16 cellular contexts compared by ENCODE assay signal in genomic region chr1:113031060-113031933, GRCh38. TPM values are rescaled to one million over a fixed set of nuclear protein-coding genes. Genes with fewer than 3 reads are reported as not detected.
A peak's percentile ranks its signal among the peaks of the same experiment; 100 is the strongest.
DNase-seq lines count a peak whose midpoint lies in the region; ATAC-seq and TF ChIP-seq lines count a peak whose summit lies in the region.
"Had no signal": no experiment of that assay in that cellular context is flagged by ENCODE, and none has a peak within 500 bp of the region (broad histone marks: within the 10 kb centered on the region; RNA-seq: fewer than 3 reads in every experiment).

No MANE protein-coding gene starts in this region.

- no peak overlapping the region for H3K27ac ChIP-seq in upper lobe of left lung
- H3K27ac ChIP-seq: C4-2B, foreskin keratinocyte, stomach had no signal

- peaks cover 22% of the 10 kb centered on the region for H3K4me1 Mint-ChIP-seq in progenitor cell of endocrine pancreas (ENCODE audit: low read depth)

- H3K9me3 Mint-ChIP-seq in progenitor cell of endocrine pancreas (ENCODE audit: low read depth): no peaks in the 10 kb centered on the region
- H3K9me3 Mint-ChIP-seq: activated T-helper 17 cell treated with anti-CD3 and anti-CD28 coated beads, Interleukin-2, amount 50 U/mL, for 72 hours; T-helper 1 cell treated with Interleukin-12 subunit alpha and Interleukin-12 subunit beta and Interleukin-4 antibody, amounts not matched to agents 30 μg/mL and 1 μg/mL, for 36 hours had no signal

- no peaks in the 10 kb centered on the region for H3K27me3 Mint-ChIP-seq in progenitor cell of endocrine pancreas
- H3K27me3 Mint-ChIP-seq: activated T-helper 17 cell treated with anti-CD3 and anti-CD28 coated beads, Interleukin-2, amount 50 U/mL, for 72 hours had no signal

- H3K9me3 ChIP-seq in HAP-1: no peaks in the 10 kb centered on the region
- no peaks in the 10 kb centered on the region for H3K9me3 ChIP-seq in upper lobe of left lung
- H3K9me3 ChIP-seq: stomach had no signal

- H3K36me3 Mint-ChIP-seq in progenitor cell of endocrine pancreas (ENCODE audit: insufficient read depth): no peaks in the 10 kb centered on the region

- TF ChIP-seq POLR2A in upper lobe of left lung (IDR thresholded peaks at IDR 0.05): no peak

- WGBS in upper lobe of left lung, 2 donors: 73 to 81% methylated on average over 9 of the region's 9 CpGs

- H3K4me3 ChIP-seq in HAP-1: no peak overlapping the region
- no peak overlapping the region for H3K4me3 ChIP-seq in upper lobe of left lung
- H3K4me3 ChIP-seq: stomach had no signal

- no peak for DNase-seq in progenitor cell of endocrine pancreas (ENCODE audit: low spot score, unreplicated experiment)
- DNase-seq in HAP-1 (ENCODE audit: low spot score in 2 of 2): no peak
- DNase-seq in mucosa of gallbladder (ENCODE audit: low spot score): no peak
- no peak for DNase-seq in retina
- DNase-seq in upper lobe of left lung: no peak
- DNase-seq: activated CD4-positive, alpha-beta T cell treated with anti-CD3 and anti-CD28 coated beads for 48 hours; foreskin keratinocyte; NCI-H510A treated with DMSO at 0.1 percent for 48 hours; stimulated activated CD4-positive, alpha-beta T cell treated with anti-CD3 and anti-CD28 coated beads, Interleukin-4, amount 100 ng/mL, for 4 hours; stomach had no signal

- in situ Hi-C loops in HAP-1 (cut with MboI; ENCODE audit: low sequenced_read_pairs): no loop called here

- no peak for TF ChIP-seq EP300 in upper lobe of left lung (IDR thresholded peaks at IDR 0.05)

- ATAC-seq in GM18858 (IDR thresholded peaks at IDR 0.05; ENCODE audit: unreplicated experiment) (peak; percentile 93), GM21717 (IDR thresholded peaks at IDR 0.05; ENCODE audit: unreplicated experiment) (peak; percentile 66), HG03460 (IDR thresholded peaks at IDR 0.05; ENCODE audit: unreplicated experiment) (peak; percentile 67), upper lobe of left lung (ENCODE audit: low FRiP score in 2 of 2) (no peak)
- ATAC-seq: activated T-helper 17 cell treated with anti-CD3 and anti-CD28 coated beads, Interleukin-2, amount 50 U/mL, for 72 hours; foreskin keratinocyte had no signal

- TF ChIP-seq CTCF in progenitor cell of endocrine pancreas (IDR thresholded peaks at IDR 0.05; ENCODE audit: unreplicated experiment): no peak
- no peak for TF ChIP-seq CTCF in upper lobe of left lung (IDR thresholded peaks at IDR 0.05)

- no peak overlapping the region for H3K4me3 Mint-ChIP-seq in progenitor cell of endocrine pancreas (ENCODE audit: low read depth)
- H3K4me3 Mint-ChIP-seq: activated T-helper 17 cell treated with anti-CD3 and anti-CD28 coated beads, Interleukin-2, amount 50 U/mL, for 72 hours; T-helper 1 cell treated with Interleukin-12 subunit alpha and Interleukin-12 subunit beta and Interleukin-4 antibody, amounts not matched to agents 30 μg/mL and 1 μg/mL, for 36 hours had no signal

- H3K4me1 ChIP-seq in HAP-1 (no peaks in the 10 kb centered on the region), upper lobe of left lung (no peaks in the 10 kb centered on the region)
- H3K4me1 ChIP-seq: stomach had no signal

- H3K27me3 ChIP-seq in HAP-1 (ENCODE audit: low read depth) (no peaks in the 10 kb centered on the region), upper lobe of left lung (no peaks in the 10 kb centered on the region)
- H3K27me3 ChIP-seq: foreskin keratinocyte, stomach had no signal

- peak overlapping the region; percentile 65 for H3K27ac Mint-ChIP-seq in progenitor cell of endocrine pancreas
- H3K27ac Mint-ChIP-seq: activated T-helper 17 cell treated with anti-CD3 and anti-CD28 coated beads, Interleukin-2, amount 50 U/mL, for 72 hours; T-helper 1 cell treated with Interleukin-12 subunit alpha and Interleukin-12 subunit beta and Interleukin-4 antibody, amounts not matched to agents 30 μg/mL and 1 μg/mL, for 36 hours had no signal

- no peaks in the 10 kb centered on the region for H3K36me3 ChIP-seq in HAP-1 (replicated peaks)
- H3K36me3 ChIP-seq in upper lobe of left lung: no peaks in the 10 kb centered on the region
- H3K36me3 ChIP-seq: stomach had no signal

RNA-seq across cellular contexts. Expression of gene LRIG2, which starts 41.7 kb away (rescaled TPM):
- total RNA-seq in progenitor cell of endocrine pancreas (19.9 and 22.1 TPM in 2 replicates), mucosa of gallbladder (12.9 TPM), upper lobe of left lung (10 to 100 TPM in 4 of 6 donors, 1 to 10 TPM in 2; 4.2 to 21.1 (median 11.8) TPM)

Comparison
In these comparisons a context has a peak if more than half of its experiments do, and no peak if none do; other contexts are left out.
1. ATAC-seq: peak in GM18858 (single experiment), GM21717 (single experiment) and HG03460 (single experiment); none in upper lobe of left lung (0 of 2).